11 cellular contexts compared by ENCODE assay signal in genomic region chr19:778910-779653, GRCh38. TPM values are rescaled to one million over a fixed set of nuclear protein-coding genes. Genes with fewer than 3 reads are reported as not detected.
A peak's percentile ranks its signal among the peaks of the same experiment; 100 is the strongest.
DNase-seq lines count a peak whose midpoint lies in the region; ATAC-seq and TF ChIP-seq lines count a peak whose summit lies in the region.
"Had no signal": no experiment of that assay in that cellular context is flagged by ENCODE, and none has a peak within 500 bp of the region (broad histone marks: within the 10 kb centered on the region; RNA-seq: fewer than 3 reads in every experiment).

No MANE protein-coding gene starts in this region.

- no peak for ATAC-seq in stimulated activated naive B cell treated with anti-CD40 and anti-IgM and Interleukin-4, amounts not matched to agents 10 μg/mL and 1 μg/mL and 100 μg/mL, for 72 hours (replicated peaks)
- ATAC-seq in HG02571 (IDR thresholded peaks at IDR 0.05; ENCODE audit: unreplicated experiment) (no peak), HG02759 (IDR thresholded peaks at IDR 0.05; ENCODE audit: unreplicated experiment) (no peak)

- no peaks in the 10 kb centered on the region for H3K27me3 ChIP-seq in vagina

- no peak overlapping the region for H3K4me3 Mint-ChIP-seq in stimulated activated naive B cell treated with anti-CD40 and anti-IgM and Interleukin-4, amounts not matched to agents 10 μg/mL and 1 μg/mL and 100 μg/mL, for 72 hours
- H3K4me3 Mint-ChIP-seq: activated naive CD4-positive, alpha-beta T cell treated with anti-CD3 and anti-CD28 coated beads, Interleukin-2, amount 50 U/mL, for 24 hours; B cell had no signal

- H3K4me1 ChIP-seq in vagina: peaks cover 16% of the 10 kb centered on the region

- H3K27ac ChIP-seq in coronary artery: peak overlapping the region in 1 of 2 donors; percentile 77
- H3K27ac ChIP-seq in vagina: peak overlapping the region; percentile 68

- TF ChIP-seq POLR2A in lower leg skin (IDR thresholded peaks at IDR 0.05) (no peak), vagina (IDR thresholded peaks at IDR 0.05) (no peak)

- H3K36me3 Mint-ChIP-seq in stimulated activated naive B cell treated with anti-CD40 and anti-IgM and Interleukin-4, amounts not matched to agents 10 μg/mL and 1 μg/mL and 100 μg/mL, for 72 hours: no peaks in the 10 kb centered on the region
- H3K36me3 Mint-ChIP-seq: activated naive CD4-positive, alpha-beta T cell treated with anti-CD3 and anti-CD28 coated beads, Interleukin-2, amount 50 U/mL, for 24 hours had no signal

- H3K9me3 Mint-ChIP-seq in stimulated activated naive B cell treated with anti-CD40 and anti-IgM and Interleukin-4, amounts not matched to agents 10 μg/mL and 1 μg/mL and 100 μg/mL, for 72 hours: peaks cover 0 to 2% of the 10 kb centered on the region in 2 donors
- H3K9me3 Mint-ChIP-seq: activated naive CD4-positive, alpha-beta T cell treated with anti-CD3 and anti-CD28 coated beads, Interleukin-2, amount 50 U/mL, for 24 hours had no signal

- H3K27ac Mint-ChIP-seq in stimulated activated naive B cell treated with anti-CD40 and anti-IgM and Interleukin-4, amounts not matched to agents 10 μg/mL and 1 μg/mL and 100 μg/mL, for 72 hours: no peak overlapping the region
- H3K27ac Mint-ChIP-seq: activated naive CD4-positive, alpha-beta T cell treated with anti-CD3 and anti-CD28 coated beads, Interleukin-2, amount 50 U/mL, for 24 hours; B cell had no signal

- no peaks in the 10 kb centered on the region for H3K9me3 ChIP-seq in vagina

- 28 to 33% methylated on average over 36 of the region's 36 CpGs for WGBS in lower leg skin, 2 donors

- H3K36me3 ChIP-seq in vagina: no peaks in the 10 kb centered on the region

- peak overlapping the region; percentile 22 for H3K4me3 ChIP-seq in coronary artery
- no peak overlapping the region for H3K4me3 ChIP-seq in lower leg skin (ENCODE audit: low read depth, poor library complexity, severe bottlenecking)
- peak overlapping the region in 1 of 2 donors; percentile 1 for H3K4me3 ChIP-seq in vagina

- peak; percentile 25 for DNase-seq in NCI-H2171 treated with DMSO at 0.1 percent for 48 hours (lab: John Stamatoyannopoulos, UW)
- no peak for DNase-seq in NCI-H2171 (lab: John Stamatoyannopoulos, UW)
- no peak for DNase-seq in coronary artery (ENCODE audit: low spot score)
- peak; percentile 84 to 94 for DNase-seq in lower leg skin (ENCODE audit: low spot score in 2 of 2)
- no peak for DNase-seq in vagina (ENCODE audit: extremely low spot score in 2 of 2)
- DNase-seq in stimulated activated naive B cell treated with anti-CD40 and anti-IgM and Interleukin-4, amounts not matched to agents 10 μg/mL and 1 μg/mL and 100 μg/mL, for 72 hours: no peak
- DNase-seq: NCI-H446 treated with DMSO at 0.1 percent for 48 hours had no signal

- no peaks in the 10 kb centered on the region for H3K4me1 Mint-ChIP-seq in stimulated activated naive B cell treated with anti-CD40 and anti-IgM and Interleukin-4, amounts not matched to agents 10 μg/mL and 1 μg/mL and 100 μg/mL, for 72 hours
- H3K4me1 Mint-ChIP-seq: activated naive CD4-positive, alpha-beta T cell treated with anti-CD3 and anti-CD28 coated beads, Interleukin-2, amount 50 U/mL, for 24 hours; B cell had no signal

- intact Hi-C loops in lower leg skin (cut with DNase I; ENCODE audit: low total_unique reads): no loop called here
- intact Hi-C loops in vagina (cut with DNase I): loop anchor here (10.0 kb wide), 1 partner anchor 86 kb away; no protein-coding TSS in a partner anchor

- H3K27me3 Mint-ChIP-seq in stimulated activated naive B cell treated with anti-CD40 and anti-IgM and Interleukin-4, amounts not matched to agents 10 μg/mL and 1 μg/mL and 100 μg/mL, for 72 hours: peaks cover 0 to 32% of the 10 kb centered on the region in 2 donors
- H3K27me3 Mint-ChIP-seq: activated naive CD4-positive, alpha-beta T cell treated with anti-CD3 and anti-CD28 coated beads, Interleukin-2, amount 50 U/mL, for 24 hours; B cell had no signal

- no peak for TF ChIP-seq CTCF in coronary artery (IDR thresholded peaks at IDR 0.05)
- TF ChIP-seq CTCF in lower leg skin (IDR thresholded peaks at IDR 0.05): no peak
- no peak for TF ChIP-seq CTCF in vagina (IDR thresholded peaks at IDR 0.05)

RNA-seq across cellular contexts. Expression of gene PTBP1, which starts 18.2 kb away (rescaled TPM):
- total RNA-seq in lower leg skin (100 to 1,000 TPM; 167 to 237 (median 205) TPM), vagina (230 TPM)

RNA-seq across cellular contexts. Expression of gene MISP, which starts 28.2 kb away (rescaled TPM):
- 1 to 10 TPM in 2 of 4 donors, under 1 TPM in 2; 0.08 to 2.8 (median 0.92) TPM for total RNA-seq in lower leg skin
- total RNA-seq in vagina: 0.49 TPM
- total RNA-seq: B cell had no signal

RNA-seq across cellular contexts. Expression of gene PLPPR3, which starts 42.7 kb away (rescaled TPM):
- total RNA-seq in lower leg skin (not detected), vagina (not detected)
- total RNA-seq: B cell had no signal

RNA-seq across cellular contexts. Expression of gene AZU1, which starts 48.6 kb away (rescaled TPM):
- total RNA-seq in lower leg skin (under 1 TPM in 2 of 4 donors, not detected in 2; 0.37 to 0.76 TPM), vagina (not detected)

Comparison
In these comparisons a context has a peak if more than half of its experiments do, and no peak if none do; other contexts are left out.
1. DNase-seq: peak in NCI-H2171 treated with DMSO at 0.1 percent for 48 hours (single experiment) and lower leg skin (2 of 2); none in NCI-H2171 (single experiment), coronary artery (single experiment), vagina (0 of 2) and stimulated activated naive B cell treated with anti-CD40 and anti-IgM and Interleukin-4, amounts not matched to agents 10 μg/mL and 1 μg/mL and 100 μg/mL, for 72 hours (single experiment).